In genomic region chr5:74378464-74378863, GRCh38 we compare ENCODE assay signal across 28 cellular contexts.
DNase-seq lines count a peak whose midpoint lies in the region; ATAC-seq, FAIRE-seq and TF ChIP-seq lines count a peak whose summit lies in the region.
"Had no signal": no experiment of that assay in that cellular context is flagged by ENCODE, and none has a peak within 500 bp of the region (broad histone marks: within the 10 kb centered on the region; RNA-seq: fewer than 3 reads in every experiment).

No MANE protein-coding gene starts in this region.

- no peak for FAIRE-seq in D721Med (lab: Jason Lieb, UNC)
- FAIRE-seq: HepG2 had no signal

- H3K4me3 ChIP-seq in fibroblast of mammary gland (ENCODE audit: control insufficient read depth, low read depth, low read length): no peak overlapping the region
- H3K4me3 ChIP-seq: ascending aorta, left lung, Peyer's patch, sigmoid colon, SJSA1 had no signal

- no peak for ATAC-seq in GM18861 (IDR thresholded peaks at IDR 0.05; ENCODE audit: unreplicated experiment)
- ATAC-seq: esophagus mucosa; HepG2; left lung; natural killer cell treated with Interleukin-12 subunit alpha and Interleukin-12 subunit beta and Interleukin-15 and Interleukin-18, amount 100 ng/mL, for 72 hours had no signal

- H3K27ac ChIP-seq in VCaP: peak overlapping the region; percentile 56; the same call in 1 of the 2 replicates
- H3K27ac ChIP-seq: ascending aorta, left lung, parathyroid adenoma, Peyer's patch, sigmoid colon, SJSA1 had no signal

- no peak for TF ChIP-seq CTCF in VCaP (conservative IDR thresholded peaks at IDR 0.05)
- TF ChIP-seq CTCF in fibroblast of mammary gland (conservative IDR thresholded peaks at IDR 0.05; ENCODE audit: control insufficient read depth, insufficient read depth, low read depth, low read length): no peak
- no peak for TF ChIP-seq CTCF in D721Med (IDR thresholded peaks at IDR 0.05; ENCODE audit: insufficient read depth, missing control alignments)

- DNase-seq in GM03348 (ENCODE audit: low spot score) (peak; percentile 56), fibroblast of mammary gland (ENCODE audit: low read depth) (peak; percentile 33), renal cortical epithelial cell (ENCODE audit: low read depth) (peak; percentile 46), D721Med (ENCODE audit: insufficient read length, low spot score) (no peak), hippocampal formation (lab: John Stamatoyannopoulos, UW) (no peak), NCI-H1930 (lab: John Stamatoyannopoulos, UW) (no peak)
- DNase-seq: activated CD4-positive, alpha-beta T cell treated with anti-CD3 and anti-CD28 coated beads, Interleukin-2, amount 10 ng/mL, durations not matched to agents 24 days and 14 days; AML-193; DMS53; effector CD4-positive, alpha-beta T cell; glutamatergic neuron; left lung; midbrain; NCI-H1105 treated with DMSO at 0.1 percent for 48 hours; NCI-H2081 treated with DMSO at 0.1 percent for 48 hours; NCI-H510A treated with DMSO at 0.1 percent for 48 hours; Peyer's patch; sigmoid colon; stimulated activated CD4-positive, alpha-beta T cell treated with anti-CD3 and anti-CD28 coated beads, Interleukin-1b, Interleukin-23, amount 100 ng/mL, for 48 hours; substantia nigra had no signal

Comparison
In these comparisons a context has a peak if more than half of its experiments do, and no peak if none do; other contexts are left out.
1. DNase-seq: peak in GM03348 (single experiment), fibroblast of mammary gland (single experiment) and renal cortical epithelial cell (single experiment); none in D721Med (single experiment), hippocampal formation (0 of 2) and NCI-H1930 (0 of 2).